24 cellular contexts compared by ENCODE assay signal in the genomic region with DNA sequence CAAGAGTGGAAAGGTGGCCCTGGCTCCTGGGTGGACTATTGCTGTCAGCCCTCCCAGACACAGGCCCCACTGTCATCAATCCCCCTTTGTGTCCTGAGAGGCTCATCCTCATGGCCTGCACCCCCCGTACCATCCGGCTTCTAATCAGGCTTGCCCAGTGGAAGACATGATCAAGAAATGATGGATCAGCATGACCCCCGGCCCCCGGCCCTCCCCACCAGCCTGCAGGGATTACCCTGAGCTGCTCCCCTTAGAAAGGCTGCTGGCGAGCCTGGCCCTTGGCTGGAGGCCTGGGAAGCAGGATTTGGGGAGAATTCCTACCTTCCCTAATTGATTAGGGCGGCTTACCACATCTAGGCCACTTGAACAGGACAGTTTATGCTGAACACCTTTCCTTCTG.
"Had no signal": no experiment of that assay in that cellular context is flagged by ENCODE, and none has a peak within 500 bp of the region (broad histone marks: within the 10 kb centered on the region; RNA-seq: fewer than 3 reads in every experiment).

No MANE protein-coding gene starts in this region.

- H3K27ac ChIP-seq: stomach, suprapubic skin, testis, thoracic aorta, thyroid gland, tibial artery, tibial nerve, transverse colon, upper lobe of left lung, upper lobe of right lung, uterus, vagina had no signal

- H3K4me3 ChIP-seq: stomach, suprapubic skin, testis, thoracic aorta, thyroid gland, tibial artery, tibial nerve, transverse colon, upper lobe of left lung, upper lobe of right lung, uterus, vagina had no signal

- DNase-seq: stimulated activated CD4-positive, alpha-beta T cell treated with anti-CD3 and anti-CD28 coated beads, Interleukin-2, amount 100 ng/mL, for 48 hours; stimulated activated CD4-positive, alpha-beta T cell treated with anti-CD3 and anti-CD28 coated beads, Interleukin-4, amount 100 ng/mL, for 1 hour; stimulated activated CD4-positive, alpha-beta T cell treated with anti-CD3 and anti-CD28 coated beads, Interleukin-4, amount 100 ng/mL, for 24 hours; stimulated activated CD4-positive, alpha-beta T cell treated with anti-CD3 and anti-CD28 coated beads, Interleukin-4, amount 100 ng/mL, for 4 hours; stimulated activated CD8-positive, alpha-beta memory T cell treated with anti-CD3 and anti-CD28 coated beads, Interleukin-4, amount 100 ng/mL, for 48 hours; stimulated activated naive B cell treated with anti-CD40 and anti-IgM and Interleukin-4, amounts not matched to agents 10 μg/mL and 1 μg/mL and 100 μg/mL, for 72 hours; stimulated activated naive CD4-positive, alpha-beta T cell; stimulated activated naive CD4-positive, alpha-beta T cell treated with Interleukin-2 at 50 U/mL for 16 hours; stimulated activated naive CD8-positive, alpha-beta T cell treated with anti-CD3 and anti-CD28 coated beads, Interleukin-15, amount 100 ng/mL, for 72 hours; stimulated activated naive CD8-positive, alpha-beta T cell treated with anti-CD3 and anti-CD28 coated beads, Interleukin-15, Interleukin-2, amounts not matched to agents 100 U/mL and 50 U/mL, for 24 hours; stomach; substantia nigra; testis; thyroid gland; tibial artery; transverse colon; trophoblast cell; upper lobe of left lung; upper lobe of right lung; uterus had no signal

- H3K36me3 ChIP-seq: stomach, suprapubic skin, thoracic aorta, thyroid gland, tibial artery, tibial nerve, transverse colon, upper lobe of left lung, upper lobe of right lung, uterus, vagina had no signal

- H3K9me3 ChIP-seq: stomach, suprapubic skin, testis, thoracic aorta, thyroid gland, tibial artery, transverse colon, upper lobe of left lung, upper lobe of right lung, uterus, vagina had no signal

- H3K27me3 ChIP-seq: suprapubic skin, testis, thyroid gland, tibial nerve, transverse colon, upper lobe of left lung, upper lobe of right lung, uterus, vagina had no signal
